1 cellular context compared by ENCODE assay signal in the genomic region with DNA sequence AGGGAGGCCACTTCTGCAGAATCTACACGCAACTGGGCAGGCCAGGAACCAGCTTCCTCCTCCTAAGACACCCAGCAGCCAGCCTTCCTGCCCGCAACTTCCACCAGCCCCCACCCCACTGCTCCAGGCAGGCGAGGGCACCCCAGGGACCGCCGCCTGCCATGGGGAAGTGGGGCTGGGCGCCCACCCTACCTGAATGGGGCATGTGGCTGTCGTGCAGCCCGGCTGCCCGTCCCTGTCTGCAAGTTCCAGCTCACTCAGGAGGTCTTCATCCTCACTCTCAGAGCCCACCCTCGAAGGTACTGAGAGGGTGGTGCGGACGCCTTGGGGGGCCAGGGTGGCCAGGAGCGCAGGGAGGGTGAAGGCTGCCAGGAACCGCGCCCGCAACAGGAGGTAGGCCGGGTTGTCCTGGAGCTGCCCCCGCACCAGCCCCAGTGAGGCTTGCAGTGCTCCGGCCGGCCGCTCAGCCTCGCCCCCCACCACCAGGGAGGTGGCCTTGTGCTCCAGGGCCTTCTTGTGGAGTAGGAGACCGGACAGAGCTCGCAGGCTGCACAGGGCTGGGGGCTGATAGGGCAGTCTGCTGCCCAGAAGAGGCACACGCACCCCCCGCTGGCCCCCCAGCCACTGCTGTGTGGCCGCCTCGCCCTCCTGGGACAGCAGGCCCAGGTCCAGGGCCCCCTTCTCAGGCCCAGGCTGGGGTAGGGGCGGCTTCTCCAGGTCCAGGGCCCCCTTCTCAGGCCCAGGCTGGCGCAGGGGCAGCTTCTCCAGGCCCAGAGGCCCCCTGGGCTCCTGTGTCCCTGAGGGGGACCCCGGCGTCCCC.
A peak's percentile ranks its signal among the peaks of the same experiment; 100 is the strongest.
TF ChIP-seq lines count a peak whose summit lies in the region.

No MANE protein-coding gene starts in this region.

TF ChIP-seq in K562, 482 proteins besides CTCF, POLR2A, EP300 and RAD21:
- TF ChIP-seq RBFOX2 (IDR thresholded peaks at IDR 0.05; ENCODE audit: low read depth, low read length) (peak; percentile 38; the same call in 1 of the 2 replicates), POLR2G (IDR thresholded peaks at IDR 0.05; ENCODE audit: low read depth, low read length) (peak; percentile 58), NUFIP1 (IDR thresholded peaks at IDR 0.05; ENCODE audit: partially characterized antibody) (no peak)
